ENCODE assay signal across 8 cellular contexts in genomic region chr2:150415022-150415421, GRCh38.
"Had no signal": no experiment of that assay in that cellular context is flagged by ENCODE, and none has a peak within 500 bp of the region (broad histone marks: within the 10 kb centered on the region; RNA-seq: fewer than 3 reads in every experiment).

No MANE protein-coding gene starts in this region.

- FAIRE-seq: H1, H54 had no signal

- H3K4me1 Mint-ChIP-seq: IgD-negative memory B cell had no signal

- H3K27ac ChIP-seq: HL-60 had no signal

- ATAC-seq: GM23338 had no signal

- DNase-seq: H9, HCEC 1CT, KG1 had no signal

- H3K27ac Mint-ChIP-seq: GM23338, H9, IgD-negative memory B cell had no signal

- H2AFZ ChIP-seq: GM23338 had no signal

- H3K36me3 Mint-ChIP-seq: IgD-negative memory B cell had no signal

- H3K27me3 Mint-ChIP-seq: IgD-negative memory B cell had no signal

- H3K4me3 Mint-ChIP-seq: GM23338, H9, IgD-negative memory B cell had no signal

- H3K4me3 ChIP-seq: GM23338 had no signal

- H3K4me2 ChIP-seq: GM23338 had no signal
